ENCODE assay signal across 9 cellular contexts in genomic region chr7:72790048-72790708, GRCh38. TPM values are rescaled to one million over a fixed set of nuclear protein-coding genes. Genes with fewer than 3 reads are reported as not detected.
DNase-seq lines count a peak whose midpoint lies in the region; TF ChIP-seq lines count a peak whose summit lies in the region.
"Not testable (repeated sequence)": the region's sequence is repeated elsewhere in the genome, so short reads cannot be mapped to it uniquely, and the experiment has no call there.
"Had no signal": no experiment of that assay in that cellular context is flagged by ENCODE, and none has a peak within 500 bp of the region (broad histone marks: within the 10 kb centered on the region; RNA-seq: fewer than 3 reads in every experiment).

No MANE protein-coding gene starts in this region.

- H3K9me3 ChIP-seq in BE2C; adrenal gland (replicated peaks in 1 of 3); skeletal muscle tissue (ENCODE audit: control insufficient read depth in 3 of 3, low read length in 3 of 3): not testable (repeated sequence)

- not testable (repeated sequence) for H3K9ac ChIP-seq in skeletal muscle tissue (ENCODE audit: low read depth in 1 of 3, low read length in 3 of 3)

- not testable (repeated sequence) for H3K27me3 Mint-ChIP-seq in glutamatergic neuron (ENCODE audit: unreplicated experiment); neural crest cell (ENCODE audit: low read depth)

- not testable (repeated sequence) for H3K36me3 ChIP-seq in BE2C; adrenal gland (replicated peaks in 1 of 2); skeletal muscle tissue (ENCODE audit: control insufficient read depth in 3 of 3, insufficient read depth in 3 of 3, low read length in 3 of 3)

- H3K27ac ChIP-seq in adrenal gland, result not testable (repeated sequence)
- H3K27ac ChIP-seq in skeletal muscle tissue (ENCODE audit: low read depth, low read length), result peak overlapping the region; percentile 65

- H3K36me3 Mint-ChIP-seq in glutamatergic neuron (ENCODE audit: unreplicated experiment); neural crest cell (ENCODE audit: low read depth): not testable (repeated sequence)

- H3K4me1 Mint-ChIP-seq in glutamatergic neuron (ENCODE audit: low read depth, unreplicated experiment); neural crest cell: not testable (repeated sequence)

- intact Hi-C loops in adrenal gland (cut with DNase I), result not testable (repeated sequence)

- not testable (repeated sequence) for TF ChIP-seq CTCF in BE2C (IDR thresholded peaks at IDR 0.05; ENCODE audit: low read depth, low read length); adrenal gland (IDR thresholded peaks at IDR 0.05); glutamatergic neuron (IDR thresholded peaks at IDR 0.05; ENCODE audit: partially characterized antibody, unreplicated experiment); neural crest cell (conservative IDR thresholded peaks at IDR 0.05)

- H3K4me3 Mint-ChIP-seq in glutamatergic neuron (ENCODE audit: unreplicated experiment), result peak overlapping the region; percentile 34
- H3K4me3 Mint-ChIP-seq in neural crest cell, result not testable (repeated sequence)

- not testable (repeated sequence) for TF ChIP-seq POLR2A in adrenal gland (IDR thresholded peaks at IDR 0.05)

- WGBS in adrenal gland, 4 donors, result 76 to 85% (median 81%) methylated on average over 5 to 6 of the region's 6 CpGs

- peak overlapping the region; percentile 73 for H3K27ac Mint-ChIP-seq in glutamatergic neuron (ENCODE audit: unreplicated experiment)
- H3K27ac Mint-ChIP-seq in neural crest cell (ENCODE audit: unreplicated experiment), result peak overlapping the region; percentile 27

- not testable (repeated sequence) for H3K27me3 ChIP-seq in BE2C; adrenal gland; skeletal muscle tissue (ENCODE audit: control insufficient read depth in 3 of 3, insufficient read depth in 3 of 3, low read length in 3 of 3)

- H3K9me3 Mint-ChIP-seq in glutamatergic neuron (ENCODE audit: unreplicated experiment); neural crest cell: not testable (repeated sequence)

- not testable (repeated sequence) for H3K4me1 ChIP-seq in BE2C; adrenal gland (replicated peaks in 1 of 2); skeletal muscle tissue (ENCODE audit: control insufficient read depth in 3 of 3, insufficient read depth in 3 of 3, low read length in 3 of 3)

- H3K4me3 ChIP-seq in BE2C (ENCODE audit: low read depth, low read length); adrenal gland; skeletal muscle tissue (ENCODE audit: low read length in 3 of 3): not testable (repeated sequence)

- peak; percentile 54 for DNase-seq in BE2C
- peak; percentile 62 for DNase-seq in LHCN-M2 (ENCODE audit: low read depth)
- peak; percentile 51 for DNase-seq in NCI-H446 treated with DMSO at 0.1 percent for 48 hours (lab: John Stamatoyannopoulos, UW)
- peak in 5 of 7 donors; percentile 20 to 80 (median 35) for DNase-seq in adrenal gland
- DNase-seq in glutamatergic neuron, result peak; percentile 18
- peak in 39 of 51 donors; percentile 0 to 74 (median 32) for DNase-seq in hypothalamus (lab: John Stamatoyannopoulos, UW)
- DNase-seq in neural crest cell (ENCODE audit: low read depth, low spot score), result not testable (repeated sequence)

RNA-seq across cellular contexts. Expression of gene TYW1B, which starts 37.8 kb away (rescaled TPM):
- 17.4 TPM for polyA plus RNA-seq in BE2C (2012; ENCODE audit: insufficient read depth, insufficient read length, low read depth)
- total RNA-seq in LHCN-M2 (2014; rRNA removed) (1.2 and 1.5 TPM in 2 replicates), adrenal gland (1 to 10 TPM in 7 of 8 donors, under 1 TPM in 1; 0.72 to 8.7 (median 2.5) TPM), glutamatergic neuron (ENCODE audit: unreplicated experiment) (5.0 TPM), neural crest cell (2.7 and 3.4 TPM in 2 replicates), skeletal muscle tissue (6.8 TPM)
- 0.43 TPM for polyA plus RNA-seq in LHCN-M2 (2012)
- 1 to 10 TPM; 1.3 to 3.6 (median 1.8) TPM for polyA plus RNA-seq in adrenal gland
- total RNA-seq: ascending aorta had no signal
